In genomic region chrX:109658391-109658790, GRCh38 we compare ENCODE assay signal across 19 cellular contexts. TPM values are rescaled to one million over a fixed set of nuclear protein-coding genes. Genes with fewer than 3 reads are reported as not detected.
DNase-seq lines count a peak whose midpoint lies in the region; ATAC-seq, FAIRE-seq and TF ChIP-seq lines count a peak whose summit lies in the region.
"Had no signal": no experiment of that assay in that cellular context is flagged by ENCODE, and none has a peak within 500 bp of the region (broad histone marks: within the 10 kb centered on the region; RNA-seq: fewer than 3 reads in every experiment).

No MANE protein-coding gene starts in this region.

- no peaks in the 10 kb centered on the region for H3K9me3 ChIP-seq in astrocyte (ENCODE audit: insufficient read depth, low read depth, low read length)
- no peaks in the 10 kb centered on the region for H3K9me3 ChIP-seq in CD8-positive, alpha-beta memory T cell (ENCODE audit: low read length)
- H3K9me3 ChIP-seq: Caco-2 had no signal

- no peak overlapping the region for H3K4me2 ChIP-seq in astrocyte (ENCODE audit: low read length)

- H3K4me3 Mint-ChIP-seq in activated naive CD8-positive, alpha-beta T cell = no peak overlapping the region
- H3K4me3 Mint-ChIP-seq in activated naive CD8-positive, alpha-beta T cell treated with anti-CD3 and anti-CD28 coated beads for 36 hours = no peak overlapping the region
- H3K4me3 Mint-ChIP-seq in activated naive CD8-positive, alpha-beta T cell treated with anti-CD3 and anti-CD28 coated beads, Interleukin-2, amount 10 ng/mL, durations not matched to agents 7 days and 5 days = no peak overlapping the region
- H3K4me3 Mint-ChIP-seq in astrocyte (ENCODE audit: unreplicated experiment) = no peak overlapping the region
- no peak overlapping the region for H3K4me3 Mint-ChIP-seq in CD8-positive, alpha-beta memory T cell

- CTCF ChIA-PET in CD8-positive, alpha-beta memory T cell (lab: Charles Lee) = no interaction called here

- no peaks in the 10 kb centered on the region for H3K27me3 Mint-ChIP-seq in activated naive CD8-positive, alpha-beta T cell
- no peaks in the 10 kb centered on the region for H3K27me3 Mint-ChIP-seq in activated naive CD8-positive, alpha-beta T cell treated with anti-CD3 and anti-CD28 coated beads for 36 hours
- no peaks in the 10 kb centered on the region for H3K27me3 Mint-ChIP-seq in activated naive CD8-positive, alpha-beta T cell treated with anti-CD3 and anti-CD28 coated beads, Interleukin-2, amount 10 ng/mL, durations not matched to agents 7 days and 5 days
- H3K27me3 Mint-ChIP-seq in astrocyte (ENCODE audit: low read depth, unreplicated experiment) = no peaks in the 10 kb centered on the region
- H3K27me3 Mint-ChIP-seq in CD8-positive, alpha-beta memory T cell = peaks cover 0 to 2% of the 10 kb centered on the region in 2 donors
- H3K27me3 Mint-ChIP-seq: CD4-positive, alpha-beta memory T cell had no signal

- H3K36me3 ChIP-seq in astrocyte (ENCODE audit: insufficient read depth, low read length) = peaks cover 20% of the 10 kb centered on the region
- H3K36me3 ChIP-seq in CD8-positive, alpha-beta memory T cell (ENCODE audit: insufficient read depth, low read length) = peaks cover 6% of the 10 kb centered on the region

- H3K27ac Mint-ChIP-seq in activated naive CD8-positive, alpha-beta T cell = peak overlapping the region; percentile 58
- H3K27ac Mint-ChIP-seq in activated naive CD8-positive, alpha-beta T cell treated with anti-CD3 and anti-CD28 coated beads for 36 hours = no peak overlapping the region
- H3K27ac Mint-ChIP-seq in activated naive CD8-positive, alpha-beta T cell treated with anti-CD3 and anti-CD28 coated beads, Interleukin-2, amount 10 ng/mL, durations not matched to agents 7 days and 5 days = peak overlapping the region; percentile 43
- H3K27ac Mint-ChIP-seq in astrocyte (ENCODE audit: unreplicated experiment) = no peak overlapping the region
- no peak overlapping the region for H3K27ac Mint-ChIP-seq in CD8-positive, alpha-beta memory T cell

- H4K20me1 ChIP-seq in astrocyte (ENCODE audit: insufficient read depth, low read length) = peaks cover 21% of the 10 kb centered on the region

- no peak for TF ChIP-seq CTCF in astrocyte (IDR thresholded peaks at IDR 0.05; ENCODE audit: insufficient read depth, low read depth, low read length)

- FAIRE-seq in astrocyte (lab: Jason Lieb, UNC) = no peak
- FAIRE-seq: G401.6, GM12892, GM19239, H1 had no signal

- H3K9ac ChIP-seq in astrocyte (ENCODE audit: low read length) = no peak overlapping the region
- H3K9ac ChIP-seq: GM23248 had no signal

- no peak overlapping the region for H2AFZ ChIP-seq in astrocyte (ENCODE audit: low read depth, low read length)
- H2AFZ ChIP-seq: GM23248 had no signal

- no peaks in the 10 kb centered on the region for H3K4me1 Mint-ChIP-seq in activated naive CD8-positive, alpha-beta T cell (ENCODE audit: low read depth)
- H3K4me1 Mint-ChIP-seq in activated naive CD8-positive, alpha-beta T cell treated with anti-CD3 and anti-CD28 coated beads for 36 hours = no peaks in the 10 kb centered on the region
- H3K4me1 Mint-ChIP-seq in activated naive CD8-positive, alpha-beta T cell treated with anti-CD3 and anti-CD28 coated beads, Interleukin-2, amount 10 ng/mL, durations not matched to agents 7 days and 5 days = no peaks in the 10 kb centered on the region
- peaks cover 5% of the 10 kb centered on the region for H3K4me1 Mint-ChIP-seq in astrocyte (ENCODE audit: low read depth, unreplicated experiment)
- H3K4me1 Mint-ChIP-seq in CD8-positive, alpha-beta memory T cell = peaks cover 0 to 2% (median 0%) of the 10 kb centered on the region in 3 donors

- no peak overlapping the region for H3K27ac ChIP-seq in astrocyte (ENCODE audit: low read depth, low read length)
- H3K27ac ChIP-seq in CD8-positive, alpha-beta memory T cell (ENCODE audit: low read depth, low read length) = no peak overlapping the region
- H3K27ac ChIP-seq: GM23248 had no signal

- H3K36me3 Mint-ChIP-seq in activated naive CD8-positive, alpha-beta T cell = peaks cover 29% of the 10 kb centered on the region
- H3K36me3 Mint-ChIP-seq in activated naive CD8-positive, alpha-beta T cell treated with anti-CD3 and anti-CD28 coated beads for 36 hours = peaks cover 59% of the 10 kb centered on the region
- peaks cover 39% of the 10 kb centered on the region for H3K36me3 Mint-ChIP-seq in activated naive CD8-positive, alpha-beta T cell treated with anti-CD3 and anti-CD28 coated beads, Interleukin-2, amount 10 ng/mL, durations not matched to agents 7 days and 5 days
- H3K36me3 Mint-ChIP-seq in astrocyte (ENCODE audit: low read depth, unreplicated experiment) = peaks cover 8% of the 10 kb centered on the region
- H3K36me3 Mint-ChIP-seq in CD8-positive, alpha-beta memory T cell = peaks cover 13 to 74% (median 13%) of the 10 kb centered on the region in 3 donors

- POLR2A ChIA-PET in activated naive CD8-positive, alpha-beta T cell treated with anti-CD3 and anti-CD28 coated beads, Interleukin-2, amount 10 ng/mL, durations not matched to agents 7 days and 5 days (lab: Charles Lee) = no interaction called here
- POLR2A ChIA-PET in CD8-positive, alpha-beta memory T cell (lab: Charles Lee) = no interaction called here

- H3K27me3 ChIP-seq in astrocyte (ENCODE audit: insufficient read depth, low read length) = no peaks in the 10 kb centered on the region
- no peaks in the 10 kb centered on the region for H3K27me3 ChIP-seq in CD8-positive, alpha-beta memory T cell (ENCODE audit: insufficient read depth, low read length, poor library complexity, severe bottlenecking)

- peaks cover 7% of the 10 kb centered on the region for H3K9me3 Mint-ChIP-seq in activated naive CD8-positive, alpha-beta T cell (ENCODE audit: low read depth)
- peaks cover 5% of the 10 kb centered on the region for H3K9me3 Mint-ChIP-seq in activated naive CD8-positive, alpha-beta T cell treated with anti-CD3 and anti-CD28 coated beads for 36 hours
- H3K9me3 Mint-ChIP-seq in activated naive CD8-positive, alpha-beta T cell treated with anti-CD3 and anti-CD28 coated beads, Interleukin-2, amount 10 ng/mL, durations not matched to agents 7 days and 5 days = peaks cover 4% of the 10 kb centered on the region
- H3K9me3 Mint-ChIP-seq in astrocyte (ENCODE audit: unreplicated experiment) = no peaks in the 10 kb centered on the region
- peaks cover 0 to 4% (median 3%) of the 10 kb centered on the region in 5 donors for H3K9me3 Mint-ChIP-seq in CD8-positive, alpha-beta memory T cell

- no peak for DNase-seq in activated naive CD8-positive, alpha-beta T cell treated with anti-CD3 and anti-CD28 coated beads for 36 hours
- no peak for DNase-seq in activated naive CD8-positive, alpha-beta T cell treated with anti-CD3 and anti-CD28 coated beads, Interleukin-2, amount 10 ng/mL, durations not matched to agents 7 days and 5 days
- DNase-seq in astrocyte (ENCODE audit: low read depth) = peak; percentile 11
- no peak for DNase-seq in SIG-M5 (lab: John Stamatoyannopoulos, UW)
- DNase-seq in CD8-positive, alpha-beta memory T cell = no peak
- DNase-seq: C1 segment of cervical spinal cord; Caco-2; CD4-positive, alpha-beta memory T cell; DMS153; DND-41; GM23248; H7; HCEC 1CT had no signal

- peaks cover 9% of the 10 kb centered on the region for H3K79me2 ChIP-seq in astrocyte (ENCODE audit: insufficient read depth, low read length)

- no peaks in the 10 kb centered on the region for H3K4me1 ChIP-seq in astrocyte (ENCODE audit: insufficient read depth, low read length)
- H3K4me1 ChIP-seq in CD8-positive, alpha-beta memory T cell (ENCODE audit: insufficient read depth, low read length) = no peaks in the 10 kb centered on the region
- H3K4me1 ChIP-seq: Caco-2 had no signal

- ATAC-seq in activated naive CD8-positive, alpha-beta T cell treated with anti-CD3 and anti-CD28 coated beads, Interleukin-2, amount 10 ng/mL, durations not matched to agents 7 days and 5 days (ENCODE audit: low read depth) = no peak

- H3K4me3 ChIP-seq in astrocyte (ENCODE audit: insufficient read depth, low read depth, low read length) = no peak overlapping the region
- H3K4me3 ChIP-seq in CD8-positive, alpha-beta memory T cell (ENCODE audit: low read length) = no peak overlapping the region
- H3K4me3 ChIP-seq: GM23248 had no signal

RNA-seq across cellular contexts. Expression of gene KCNE5, which starts 33.4 kb away (rescaled TPM):
- total RNA-seq in activated naive CD8-positive, alpha-beta T cell treated with anti-CD3 and anti-CD28 coated beads for 36 hours = under 1 TPM; 0.14 to 0.42 TPM
- total RNA-seq in activated naive CD8-positive, alpha-beta T cell treated with anti-CD3 and anti-CD28 coated beads, Interleukin-2, amount 10 ng/mL, durations not matched to agents 7 days and 5 days = under 1 TPM in 1 of 2 experiments, not detected in 1; 0.40 TPM
- 0.46 and 1.3 TPM in 2 replicates for total RNA-seq in astrocyte
- under 1 TPM; 0.33 to 0.40 TPM for total RNA-seq in CD8-positive, alpha-beta memory T cell
- 0.14 TPM for polyA plus RNA-seq in CD8-positive, alpha-beta memory T cell
- total RNA-seq: A172 had no signal
- polyA plus RNA-seq: CD4-positive, alpha-beta memory T cell had no signal

Comparison
In these comparisons a context has a peak if more than half of its experiments do, and no peak if none do; other contexts are left out.
1. H3K27ac Mint-ChIP-seq: peak in activated naive CD8-positive, alpha-beta T cell (single experiment) and activated naive CD8-positive, alpha-beta T cell treated with anti-CD3 and anti-CD28 coated beads, Interleukin-2, amount 10 ng/mL, durations not matched to agents 7 days and 5 days (single experiment); none in activated naive CD8-positive, alpha-beta T cell treated with anti-CD3 and anti-CD28 coated beads for 36 hours (single experiment), astrocyte (single experiment) and CD8-positive, alpha-beta memory T cell (0 of 8).